ENCODE assay signal across 8 cellular contexts in the genomic region with DNA sequence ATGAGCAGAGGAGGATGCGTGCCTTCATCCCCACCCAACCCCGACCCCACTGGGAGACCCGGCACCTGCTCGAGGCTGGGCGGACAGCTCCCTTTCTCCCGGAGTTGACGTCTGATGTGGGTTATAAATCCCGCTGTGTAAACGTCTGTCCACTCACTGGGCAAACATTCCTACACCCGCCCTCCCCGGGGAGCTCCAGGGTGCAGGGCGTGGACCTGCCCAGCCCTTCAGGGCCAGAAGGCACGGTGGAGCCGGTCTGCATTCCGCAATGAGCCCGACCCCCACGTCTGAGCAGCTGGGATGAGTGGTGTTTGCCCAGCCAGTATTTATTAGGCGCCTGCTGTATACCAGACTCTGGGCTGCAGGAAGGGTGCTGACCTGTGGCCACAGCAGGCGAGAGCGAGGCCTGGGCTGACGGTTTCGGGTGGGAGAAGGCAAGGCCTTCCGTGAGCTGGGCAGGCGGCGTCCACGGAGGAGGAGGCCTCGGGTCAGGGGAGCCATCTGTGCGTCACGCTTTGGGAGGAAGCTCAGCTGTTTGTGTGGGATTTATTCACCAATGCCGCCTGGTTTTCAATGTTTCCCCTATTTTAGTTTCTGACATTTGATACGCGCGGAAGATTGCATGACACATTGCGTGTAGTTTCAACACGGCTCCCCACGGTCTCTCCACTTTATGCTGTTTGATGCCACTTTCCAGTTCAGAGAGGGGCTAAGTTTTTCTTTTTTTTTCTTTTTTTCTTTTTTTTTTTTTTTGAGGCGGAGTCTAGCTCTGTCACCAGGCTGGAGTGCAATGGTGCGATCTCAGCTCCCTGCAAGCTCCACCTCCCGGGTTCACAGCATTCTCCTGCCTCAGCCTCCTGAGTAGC. TPM values are rescaled to one million over a fixed set of nuclear protein-coding genes. Genes with fewer than 3 reads are reported as not detected.
DNase-seq lines count a peak whose midpoint lies in the region; ATAC-seq and TF ChIP-seq lines count a peak whose summit lies in the region.

No MANE protein-coding gene starts in this region.

- H3K4me3 ChIP-seq in PC-9 (peak overlapping the region; percentile 48; the same call in 1 of the 2 replicates), fibroblast of the aortic adventitia (ENCODE audit: low read depth, low read length) (no peak overlapping the region), rectal smooth muscle tissue (ENCODE audit: low read length) (peak overlapping the region; percentile 51)

- intact Hi-C loops in PC-9 (cut with micrococcal nuclease; ENCODE audit: unreplicated experiment), result loop anchor here (1.0 to 5.0 kb wide), 3 partner anchors 29 to 91 kb away; a partner anchor contains a TSS

- peak overlapping the region; percentile 87 for H3K4me2 ChIP-seq in PC-9

- ATAC-seq in GM18519 (IDR thresholded peaks at IDR 0.05; ENCODE audit: low FRiP score, unreplicated experiment), result no peak
- ATAC-seq in GM21529 (IDR thresholded peaks at IDR 0.05; ENCODE audit: unreplicated experiment), result no peak

- H3K27me3 ChIP-seq in PC-9 (ENCODE audit: insufficient read depth, low read depth) (no peaks in the 10 kb centered on the region), rectal smooth muscle tissue (ENCODE audit: control insufficient read depth, insufficient read depth, low read length) (peaks cover 3% of the 10 kb centered on the region)

- TF ChIP-seq CTCF in PC-9 (conservative IDR thresholded peaks at IDR 0.05) (no peak), fibroblast of the aortic adventitia (IDR thresholded peaks at IDR 0.05; ENCODE audit: insufficient read depth, low read length) (no peak)

- H3K27ac ChIP-seq in PC-9, result peak overlapping the region; percentile 89
- peak overlapping the region; percentile 72 for H3K27ac ChIP-seq in rectal smooth muscle tissue (ENCODE audit: low read depth, low read length)

- no peaks in the 10 kb centered on the region for H3K9me2 ChIP-seq in PC-9 (ENCODE audit: insufficient read depth)

- DNase-seq in EL, result peak; percentile 89
- DNase-seq in PC-9, result peak; percentile 97
- peak; percentile 83 for DNase-seq in fibroblast of the aortic adventitia (ENCODE audit: low read depth)
- DNase-seq in activated gamma-delta T cell (lab: John Stamatoyannopoulos, UW), result no peak
- no peak for DNase-seq in SKM-1 treated with dmso at 0.1 percent for 144 hours (lab: John Stamatoyannopoulos, UW; ENCODE audit: unreplicated experiment)

- no peak overlapping the region for H2AFZ ChIP-seq in PC-9

- H3K36me3 ChIP-seq in PC-9 (ENCODE audit: low read depth) (peaks cover 9% of the 10 kb centered on the region; the same call in 1 of the 2 replicates), rectal smooth muscle tissue (ENCODE audit: control insufficient read depth, insufficient read depth, low read length) (peaks cover 2% of the 10 kb centered on the region)

- CTCF ChIA-PET in PC-9 (lab: Charles Lee), result interaction anchor here (1.1 kb wide), 1 partner anchor 75 kb away, joined by 3 read pairs; no protein-coding TSS in a partner anchor

- peaks cover 32% of the 10 kb centered on the region for H3F3A ChIP-seq in PC-9 (ENCODE audit: insufficient read depth, low read depth)

- no TSS peak for BruUV-seq in PC-9 (replicated peaks; lab: Mats Ljungman, UMichigan)

- POLR2A ChIA-PET in PC-9 (lab: Charles Lee; ENCODE audit: unreplicated experiment), result interaction anchor here (0.5 to 1.0 kb wide), 8 partner anchors 30 to 514 kb away, joined by 3 to 13 read pairs (median 6); no protein-coding TSS in a partner anchor

- H3K79me2 ChIP-seq in PC-9 (ENCODE audit: low read depth), result peaks cover 52% of the 10 kb centered on the region

- peak overlapping the region; percentile 40 for H3K9ac ChIP-seq in rectal smooth muscle tissue (ENCODE audit: low read length)

- H4K20me1 ChIP-seq in PC-9 (ENCODE audit: insufficient read depth), result peaks cover 30% of the 10 kb centered on the region

- peaks cover 22% of the 10 kb centered on the region for H3K4me1 ChIP-seq in PC-9 (replicated peaks; ENCODE audit: insufficient read depth)
- H3K4me1 ChIP-seq in rectal smooth muscle tissue (ENCODE audit: control insufficient read depth, insufficient read depth, low read length), result no peaks in the 10 kb centered on the region

- H3K9me3 ChIP-seq in PC-9 (ENCODE audit: insufficient read depth, low read depth), result no peaks in the 10 kb centered on the region

RNA-seq across cellular contexts. Expression of a gene that starts 2.0 kb away (rescaled TPM):
- total RNA-seq in PC-9 (2021) (91.6 and 101 TPM in 2 replicates), fibroblast of the aortic adventitia (ENCODE audit: low replicate concordance) (0.09 TPM in 1 of 2 replicates, not detected in the other)

RNA-seq across cellular contexts. Expression of a gene that starts 44.1 kb away (rescaled TPM):
- total RNA-seq in PC-9 (2021), result 1.8 and 6.1 TPM in 2 replicates
- total RNA-seq in fibroblast of the aortic adventitia (ENCODE audit: low replicate concordance), result 5.7 and 198 TPM in 2 replicates

RNA-seq across cellular contexts. Expression of a gene that starts 44.4 kb away (rescaled TPM):
- 461 and 542 TPM in 2 replicates for total RNA-seq in PC-9 (2021)
- 30.9 and 121 TPM in 2 replicates for total RNA-seq in fibroblast of the aortic adventitia (ENCODE audit: low replicate concordance)

RNA-seq across cellular contexts. Expression of a gene that starts 57.6 kb away (rescaled TPM):
- total RNA-seq in PC-9 (2021) (not detected in 2 replicates), fibroblast of the aortic adventitia (ENCODE audit: low replicate concordance) (not detected in 2 replicates)

Comparison
In these comparisons a context has a peak if more than half of its experiments do, and no peak if none do; other contexts are left out.
1. DNase-seq: peak in EL (single experiment), PC-9 (2 of 2) and fibroblast of the aortic adventitia (single experiment); none in activated gamma-delta T cell (single experiment) and SKM-1 treated with dmso at 0.1 percent for 144 hours (single experiment).
2. RNA of a gene that starts 2.0 kb away (total RNA-seq): 91.6 to 101 TPM in PC-9; 0.09 TPM in fibroblast of the aortic adventitia; every median in the first group is over 10 times any median in the second.